In genomic region chr22:27113211-27114030, GRCh38 we compare ENCODE assay signal across 8 cellular contexts.
DNase-seq lines count a peak whose midpoint lies in the region; ATAC-seq and TF ChIP-seq lines count a peak whose summit lies in the region.

No MANE protein-coding gene starts in this region.

- H3K4me1 ChIP-seq in prostate gland (replicated peaks) = no peaks in the 10 kb centered on the region

- WGBS in prostate gland = 46% methylated on average over 4 of the region's 4 CpGs

- intact Hi-C loops in prostate gland (cut with DNase I) = no loop called here

- TF ChIP-seq CTCF in foreskin fibroblast (IDR thresholded peaks at IDR 0.05; ENCODE audit: low read depth, low read length) (no peak), prostate gland (IDR thresholded peaks at IDR 0.05) (no peak)

- no peak overlapping the region for H3K4me3 ChIP-seq in foreskin fibroblast (ENCODE audit: low read depth in 1 of 2, low read length in 2 of 2)
- no peak overlapping the region for H3K4me3 ChIP-seq in prostate gland

- no peak for ATAC-seq in HG03442 (IDR thresholded peaks at IDR 0.05; ENCODE audit: unreplicated experiment)
- no peak for ATAC-seq in HG03097 (IDR thresholded peaks at IDR 0.05; ENCODE audit: low FRiP score, unreplicated experiment)

- H3K9me3 ChIP-seq in prostate gland = no peaks in the 10 kb centered on the region

- no peaks in the 10 kb centered on the region for H3K36me3 ChIP-seq in prostate gland

- no peak for TF ChIP-seq POLR2A in prostate gland (IDR thresholded peaks at IDR 0.05)

- DNase-seq in ELR (ENCODE audit: low read depth) (peak; percentile 86), SIG-M5 (lab: John Stamatoyannopoulos, UW) (peak; percentile 27), foreskin fibroblast (peak; percentile 91 to 94), prostate gland (ENCODE audit: low spot score) (peak; percentile 34), NCI-H345 (lab: John Stamatoyannopoulos, UW) (no peak), NCI-H748 treated with DMSO at 0.1 percent for 48 hours (lab: John Stamatoyannopoulos, UW) (no peak)

- no peaks in the 10 kb centered on the region for H3K27me3 ChIP-seq in prostate gland (replicated peaks; ENCODE audit: insufficient read depth)

- H3K27ac ChIP-seq in prostate gland = no peak overlapping the region

Comparison
In these comparisons a context has a peak if more than half of its experiments do, and no peak if none do; other contexts are left out.
1. DNase-seq: peak in ELR (single experiment), SIG-M5 (single experiment), foreskin fibroblast (2 of 2) and prostate gland (single experiment); none in NCI-H345 (single experiment) and NCI-H748 treated with DMSO at 0.1 percent for 48 hours (single experiment).